ENCODE assay signal across 2 cellular contexts in genomic region chr17:49872776-49873377, GRCh38.
TF ChIP-seq lines count a peak whose summit lies in the region.

No MANE protein-coding gene starts in this region.

TF ChIP-seq in HepG2, 621 proteins besides CTCF, POLR2A, EP300 and RAD21:
- TF ChIP-seq ZNF263 (CRISPR knock-in tag; IDR thresholded peaks at IDR 0.05): peak; percentile 49; the same call in 1 of the 2 replicates
- TF ChIP-seq HIVEP1 (CRISPR knock-in tag; IDR thresholded peaks at IDR 0.05): no peak

TF ChIP-seq in GM12878, 131 proteins besides CTCF, POLR2A, EP300 and RAD21:
- TF ChIP-seq CHD4 (IDR thresholded peaks at IDR 0.05) (no peak), CREM (IDR thresholded peaks at IDR 0.05; ENCODE audit: low read depth) (no peak), RUNX3 (IDR thresholded peaks at IDR 0.05; ENCODE audit: low read length) (no peak), WRNIP1 (IDR thresholded peaks at IDR 0.05; ENCODE audit: borderline replicate concordance, low read depth, low read length) (no peak), TCF3 (IDR thresholded peaks at IDR 0.05; ENCODE audit: borderline replicate concordance, insufficient read depth, low read depth, low read length) (no peak), SREBF1 (IDR thresholded peaks at IDR 0.05; ENCODE audit: low read length) (no peak), MEF2B (IDR thresholded peaks at IDR 0.05; ENCODE audit: partially characterized antibody, poor library complexity, severe bottlenecking) (no peak), EGR1 (IDR thresholded peaks at IDR 0.05; ENCODE audit: borderline replicate concordance in 1 of 2, low read depth in 2 of 2, low read length in 2 of 2) (0 out of 3 replicates have a peak, but pooled peaks of 1 of the 2 experiments have one; percentile 22)
TF ChIP-seq in GM12878: peak in this region for 1.
